ENCODE assay signal across 3 cellular contexts in the genomic region with DNA sequence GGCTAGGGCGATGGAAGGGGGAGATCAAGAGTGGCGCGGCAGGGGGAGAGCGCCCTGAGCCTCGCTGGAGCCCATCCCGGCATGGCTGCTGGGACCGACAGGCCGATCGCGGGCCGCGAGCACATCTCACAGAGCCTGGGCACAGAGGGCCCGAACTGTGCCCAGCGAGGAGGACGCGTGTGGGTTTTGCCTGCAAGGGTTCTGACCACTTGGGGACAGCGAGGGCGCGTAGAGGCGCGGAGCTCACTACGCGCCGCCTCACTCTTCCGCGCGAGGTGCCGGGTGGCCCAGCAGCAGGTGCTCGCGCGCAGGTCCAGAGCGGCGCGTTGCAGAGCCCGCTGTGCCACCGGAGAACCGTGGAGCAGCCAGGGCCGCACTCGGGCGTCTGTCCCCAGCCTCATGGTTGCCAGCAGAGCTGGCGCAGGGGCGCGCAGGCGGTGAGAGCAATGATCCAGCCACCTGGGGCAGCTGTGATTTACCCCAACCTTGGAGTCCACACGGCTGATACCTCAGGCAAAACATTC.
A peak's percentile ranks its signal among the peaks of the same experiment; 100 is the strongest.
TF ChIP-seq lines count a peak whose summit lies in the region.

No MANE protein-coding gene starts in this region.

TF ChIP-seq in GM23338, 12 proteins besides CTCF, POLR2A, EP300 and RAD21 (continued from another document):
- peak; percentile 62 for TF ChIP-seq EZH2phosphoT487 (IDR thresholded peaks at IDR 0.05; ENCODE audit: unreplicated experiment)
- no peak for TF ChIP-seq ZNF331 (CRISPR knock-in tag; IDR thresholded peaks at IDR 0.05; ENCODE audit: low read depth)
- TF ChIP-seq JUNB (IDR thresholded peaks at IDR 0.05; ENCODE audit: unreplicated experiment): no peak

TF ChIP-seq in WTC11, 78 proteins besides CTCF, POLR2A, EP300 and RAD21:
- TF ChIP-seq, protein P1, sequence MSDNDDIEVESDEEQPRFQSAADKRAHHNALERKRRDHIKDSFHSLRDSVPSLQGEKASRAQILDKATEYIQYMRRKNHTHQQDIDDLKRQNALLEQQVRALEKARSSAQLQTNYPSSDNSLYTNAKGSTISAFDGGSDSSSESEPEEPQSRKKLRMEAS (CRISPR knock-in tag; IDR thresholded peaks at IDR 0.05): peak; percentile 61
- TF ChIP-seq, protein P2, sequence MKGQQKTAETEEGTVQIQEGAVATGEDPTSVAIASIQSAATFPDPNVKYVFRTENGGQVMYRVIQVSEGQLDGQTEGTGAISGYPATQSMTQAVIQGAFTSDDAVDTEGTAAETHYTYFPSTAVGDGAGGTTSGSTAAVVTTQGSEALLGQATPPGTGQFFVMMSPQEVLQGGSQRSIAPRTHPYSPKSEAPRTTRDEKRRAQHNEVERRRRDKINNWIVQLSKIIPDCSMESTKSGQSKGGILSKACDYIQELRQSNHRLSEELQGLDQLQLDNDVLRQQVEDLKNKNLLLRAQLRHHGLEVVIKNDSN (CRISPR knock-in tag; IDR thresholded peaks at IDR 0.05): no peak

TF ChIP-seq in GM12891, 5 proteins besides CTCF, POLR2A, EP300 and RAD21 (continued from another document):
- no peak for TF ChIP-seq PAX5 (IDR thresholded peaks at IDR 0.05; ENCODE audit: insufficient read depth, low read length, severe bottlenecking)
- no peak for TF ChIP-seq POU2F2 (IDR thresholded peaks at IDR 0.05; ENCODE audit: low read depth, low read length)
- no peak for TF ChIP-seq TAF1 (IDR thresholded peaks at IDR 0.05; ENCODE audit: low read depth, low read length)
- TF ChIP-seq POLR2AphosphoS5 (IDR thresholded peaks at IDR 0.05; ENCODE audit: low read depth, low read length): no peak
